In genomic region chr1:116374340-116375164, GRCh38 we compare ENCODE assay signal across 1 cellular context.
TF ChIP-seq lines count a peak whose summit lies in the region.

No MANE protein-coding gene starts in this region.

TF ChIP-seq in GM23338, 12 proteins besides CTCF, POLR2A, EP300 and RAD21 (continued from another document):
- no peak for TF ChIP-seq ZNF462 (CRISPR knock-in tag; IDR thresholded peaks at IDR 0.05)
- TF ChIP-seq ETS1 (IDR thresholded peaks at IDR 0.05): no peak
- TF ChIP-seq EZH2phosphoT487 (IDR thresholded peaks at IDR 0.05; ENCODE audit: unreplicated experiment): no peak
- no peak for TF ChIP-seq ZNF114 (CRISPR knock-in tag; IDR thresholded peaks at IDR 0.05)
